Comparison of ENCODE assay signal across 8 cellular contexts in genomic region chr4:102867278-102868152, GRCh38. TPM values are rescaled to one million over a fixed set of nuclear protein-coding genes. Genes with fewer than 3 reads are reported as not detected.
A peak's percentile ranks its signal among the peaks of the same experiment; 100 is the strongest.
DNase-seq lines count a peak whose midpoint lies in the region; ATAC-seq and TF ChIP-seq lines count a peak whose summit lies in the region.

No MANE protein-coding gene starts in this region.

- H2BK12ac ChIP-seq in neuronal stem cell (ENCODE audit: low read length) = no peak overlapping the region

- H3K4me3 ChIP-seq in colonic mucosa (peak overlapping the region; percentile 52), neuronal stem cell (ENCODE audit: low read length in 2 of 2) (peak overlapping the region in 1 of 2 donors; percentile 81)

- no CpG with 5 or more reads among the region's 12 CpGs for WGBS in neuronal stem cell (ENCODE audit: extremely low coverage in 2 of 2, insufficient read length in 2 of 2, insufficient replicate concordance in 1 of 2), 2 donors

- peak overlapping the region; percentile 14 for H3K4me2 ChIP-seq in neuronal stem cell (ENCODE audit: insufficient read depth, low read length, poor library complexity, severe bottlenecking)

- H2AFZ ChIP-seq in neuronal stem cell (ENCODE audit: low read length) = peak overlapping the region; percentile 96

- TF ChIP-seq CTCF in colonic mucosa (IDR thresholded peaks at IDR 0.05) = no peak

- H3K4me1 ChIP-seq in colonic mucosa (no peaks in the 10 kb centered on the region), neuronal stem cell (ENCODE audit: control insufficient read depth in 2 of 2, insufficient read depth in 1 of 2, low read depth in 1 of 2, low read length in 2 of 2) (peaks cover 2 to 6% of the 10 kb centered on the region in 2 donors)

- H3K9ac ChIP-seq in colonic mucosa (ENCODE audit: low read depth in 2 of 2, low read length in 2 of 2) (peak overlapping the region; percentile 68 to 75), neuronal stem cell (ENCODE audit: low read depth, low read length, poor library complexity) (no peak overlapping the region)

- H3K9me3 ChIP-seq in colonic mucosa (no peaks in the 10 kb centered on the region), neuronal stem cell (replicated peaks in 1 of 2; ENCODE audit: control insufficient read depth in 2 of 2, insufficient read depth in 1 of 2, low read depth in 1 of 2, low read length in 2 of 2) (peaks cover 0 to 3% of the 10 kb centered on the region in 2 donors)

- no peak overlapping the region for H2AK5ac ChIP-seq in neuronal stem cell (ENCODE audit: low read depth, low read length)

- no peaks in the 10 kb centered on the region for H3K79me1 ChIP-seq in neuronal stem cell (ENCODE audit: low read depth, low read length)

- no peak overlapping the region for H3K23ac ChIP-seq in neuronal stem cell (ENCODE audit: low read depth, low read length, poor library complexity)

- no peak overlapping the region for H4K91ac ChIP-seq in neuronal stem cell (ENCODE audit: low read depth, low read length, poor library complexity)

- intact Hi-C loops in colonic mucosa (cut with DNase I) = loop anchor here (5.0 kb wide), 1 partner anchor 40 kb away; the partner anchor contains the start of gene UBE2D3

- no peak overlapping the region for H3K4ac ChIP-seq in neuronal stem cell (ENCODE audit: low read length)

- H3K27me3 ChIP-seq in colonic mucosa (no peaks in the 10 kb centered on the region), neuronal stem cell (ENCODE audit: control insufficient read depth in 3 of 3, insufficient read depth in 3 of 3, low read depth in 1 of 3, low read length in 3 of 3) (no peaks in the 10 kb centered on the region)

- no peak overlapping the region for H4K8ac ChIP-seq in neuronal stem cell (ENCODE audit: low read depth, low read length)

- H2BK5ac ChIP-seq in neuronal stem cell (ENCODE audit: low read length) = no peak overlapping the region

- DNase-seq in NCI-H82 treated with DMSO at 0.1 percent for 48 hours (lab: John Stamatoyannopoulos, UW; ENCODE audit: unreplicated experiment) (peak; percentile 1), colonic mucosa (no peak), neuronal stem cell (ENCODE audit: low spot score) (no peak), activated gamma-delta T cell (lab: John Stamatoyannopoulos, UW) (no peak), HPDE6-E6E7 (ENCODE audit: extremely low spot score) (no peak)

- ATAC-seq in GM21529 (IDR thresholded peaks at IDR 0.05; ENCODE audit: unreplicated experiment) = peak; percentile 10
- ATAC-seq in GM18868 (IDR thresholded peaks at IDR 0.05; ENCODE audit: unreplicated experiment) = no peak
- ATAC-seq in HG02870 (IDR thresholded peaks at IDR 0.05; ENCODE audit: unreplicated experiment) = no peak

- H2BK15ac ChIP-seq in neuronal stem cell (ENCODE audit: low read length) = no peak overlapping the region

- H3K14ac ChIP-seq in neuronal stem cell (ENCODE audit: low read length) = no peak overlapping the region

- no peak overlapping the region for H2BK120ac ChIP-seq in neuronal stem cell (ENCODE audit: low read depth, low read length)

- H3K36me3 ChIP-seq in colonic mucosa (no peaks in the 10 kb centered on the region), neuronal stem cell (replicated peaks in 1 of 2; ENCODE audit: control insufficient read depth in 2 of 2, insufficient read depth in 2 of 2, low read length in 2 of 2) (peaks cover 0 to 14% of the 10 kb centered on the region in 2 donors)

- H3K27ac ChIP-seq in colonic mucosa (peak overlapping the region; percentile 97), neuronal stem cell (replicated peaks; ENCODE audit: low read length) (no peak overlapping the region)

- H3K18ac ChIP-seq in neuronal stem cell (ENCODE audit: low read length) = no peak overlapping the region

RNA-seq across cellular contexts. Expression of gene CISD2, which starts 1.3 kb away (rescaled TPM):
- total RNA-seq in colonic mucosa = 10 to 100 TPM; 30.7 to 41.5 TPM
- polyA plus RNA-seq in neuronal stem cell (2013, experiment 1 of 2) = 53.4 TPM
- polyA plus RNA-seq in neuronal stem cell (2013, experiment 2 of 2) = 55.2 TPM

RNA-seq across cellular contexts. Expression of gene UBE2D3, which starts 40.2 kb away (rescaled TPM):
- total RNA-seq in colonic mucosa = 100 to 1,000 TPM; 290 to 346 TPM
- polyA plus RNA-seq in neuronal stem cell (2013, experiment 1 of 2) = 532 TPM
- 561 TPM for polyA plus RNA-seq in neuronal stem cell (2013, experiment 2 of 2)
